ENCODE assay signal across 8 cellular contexts in genomic region chr7:41696323-41696916, GRCh38. TPM values are rescaled to one million over a fixed set of nuclear protein-coding genes. Genes with fewer than 3 reads are reported as not detected.
A peak's percentile ranks its signal among the peaks of the same experiment; 100 is the strongest.
DNase-seq lines count a peak whose midpoint lies in the region; ATAC-seq and TF ChIP-seq lines count a peak whose summit lies in the region.

No MANE protein-coding gene starts in this region.

- H3K4me3 ChIP-seq in epithelial cell of proximal tubule (ENCODE audit: low read depth, low read length) (peak overlapping the region; percentile 49), upper lobe of left lung (peak overlapping the region in 1 of 4 donors; percentile 18)

- intact Hi-C loops in CD4-positive, alpha-beta T cell (cut with DNase I, micrococcal nuclease), result loop anchor here in 1 of 2 experiments (5.0 kb wide), 2 partner anchors 1369 to 1464 kb away; no protein-coding TSS in a partner anchor

- peak; percentile 92 for TF ChIP-seq CTCF in epithelial cell of proximal tubule (conservative IDR thresholded peaks at IDR 0.05; ENCODE audit: low read depth, low read length)
- TF ChIP-seq CTCF in mesothelial cell of epicardium (IDR thresholded peaks at IDR 0.05; ENCODE audit: unreplicated experiment), result peak; percentile 84
- TF ChIP-seq CTCF in upper lobe of left lung (IDR thresholded peaks at IDR 0.05), result peak; percentile 23 to 60 (median 54)
- no peak for TF ChIP-seq CTCF in CD4-positive, alpha-beta T cell (IDR thresholded peaks at IDR 0.05)

- H3K36me3 Mint-ChIP-seq in mesothelial cell of epicardium, result peaks cover 8% of the 10 kb centered on the region
- no peaks in the 10 kb centered on the region for H3K36me3 Mint-ChIP-seq in CD4-positive, alpha-beta T cell (ENCODE audit: low read depth)

- 22 to 39% methylated on average over 15 of the region's 15 CpGs for WGBS in upper lobe of left lung, 2 donors

- H3K27ac ChIP-seq in upper lobe of left lung, result peak overlapping the region in 1 of 4 donors; percentile 41
- no peak overlapping the region for H3K27ac ChIP-seq in CD4-positive, alpha-beta T cell (ENCODE audit: low read depth, low read length)

- POLR2A ChIA-PET in CD4-positive, alpha-beta T cell (lab: Charles Lee), result no interaction called here

- DNase-seq in NCI-H510A (lab: John Stamatoyannopoulos, UW), result peak; percentile 0
- no peak for DNase-seq in NCI-H510A treated with DMSO at 0.1 percent for 48 hours (lab: John Stamatoyannopoulos, UW)
- peak; percentile 38 for DNase-seq in HPDE6-E6E7 (ENCODE audit: extremely low spot score)
- DNase-seq in SK-MEL-5 (ENCODE audit: low read depth, low spot score), result peak; percentile 86
- peak; percentile 87 for DNase-seq in epithelial cell of proximal tubule (ENCODE audit: low read depth)
- DNase-seq in mesothelial cell of epicardium (ENCODE audit: low spot score in 2 of 2, unreplicated experiment in 2 of 2), result peak; percentile 74 to 78
- DNase-seq in upper lobe of left lung, result peak in 1 of 2 donors; percentile 58
- no peak for DNase-seq in CD4-positive, alpha-beta T cell

- in situ Hi-C loops in SK-MEL-5 (cut with HindIII; ENCODE audit: low pct_unique_long_range_greater_than_20kb, low sequenced_read_pairs), result no loop called here

- peaks cover 4 to 11% (median 10%) of the 10 kb centered on the region in 4 donors for H3K4me1 ChIP-seq in upper lobe of left lung

- H3K9me3 ChIP-seq in upper lobe of left lung, result no peaks in the 10 kb centered on the region
- H3K9me3 ChIP-seq in CD4-positive, alpha-beta T cell (ENCODE audit: control insufficient read depth, low read length), result no peaks in the 10 kb centered on the region

- no peaks in the 10 kb centered on the region for H3K36me3 ChIP-seq in upper lobe of left lung

- no peak for TF ChIP-seq EP300 in upper lobe of left lung (IDR thresholded peaks at IDR 0.05)

- no peak for TF ChIP-seq POLR2A in upper lobe of left lung (IDR thresholded peaks at IDR 0.05)

- H3K27me3 ChIP-seq in upper lobe of left lung, result no peaks in the 10 kb centered on the region
- peaks cover 23% of the 10 kb centered on the region for H3K27me3 ChIP-seq in CD4-positive, alpha-beta T cell (ENCODE audit: control insufficient read depth, insufficient read depth, low read length)

- peak; percentile 51 to 87 for ATAC-seq in upper lobe of left lung (ENCODE audit: low FRiP score in 2 of 2)
- no peak for ATAC-seq in CD4-positive, alpha-beta T cell (ENCODE audit: poor library complexity)

- H3K27ac Mint-ChIP-seq in mesothelial cell of epicardium, result peak overlapping the region; percentile 86
- H3K27ac Mint-ChIP-seq in CD4-positive, alpha-beta T cell, result no peak overlapping the region

- H3K27me3 Mint-ChIP-seq in mesothelial cell of epicardium (ENCODE audit: low read depth), result no peaks in the 10 kb centered on the region
- H3K27me3 Mint-ChIP-seq in CD4-positive, alpha-beta T cell, result peaks cover 60% of the 10 kb centered on the region

- CTCF ChIA-PET in CD4-positive, alpha-beta T cell (lab: Charles Lee), result no interaction called here

- peak overlapping the region; percentile 75 for H3K4me3 Mint-ChIP-seq in mesothelial cell of epicardium
- no peak overlapping the region for H3K4me3 Mint-ChIP-seq in CD4-positive, alpha-beta T cell

- H3K4me1 Mint-ChIP-seq in mesothelial cell of epicardium, result peaks cover 90% of the 10 kb centered on the region
- H3K4me1 Mint-ChIP-seq in CD4-positive, alpha-beta T cell (ENCODE audit: low read depth), result peaks cover 4% of the 10 kb centered on the region

- no peaks in the 10 kb centered on the region for H3K9me3 Mint-ChIP-seq in mesothelial cell of epicardium
- no peaks in the 10 kb centered on the region for H3K9me3 Mint-ChIP-seq in CD4-positive, alpha-beta T cell

RNA-seq across cellular contexts. Expression of gene INHBA, which starts 6.5 kb away (rescaled TPM):
- 0.05 and 0.29 TPM in 2 replicates for total RNA-seq in SK-MEL-5 (2014; rRNA removed; shearing (Covaris generic))
- polyA plus RNA-seq in SK-MEL-5 (2015; cell fraction: cytosol; rRNA removed), result 0.04 and 0.23 TPM in 2 replicates
- polyA plus RNA-seq in SK-MEL-5 (2015; cell fraction: nucleus; rRNA removed), result 0.60 and 1.1 TPM in 2 replicates
- 5.9 and 8.9 TPM in 2 replicates for total RNA-seq in epithelial cell of proximal tubule
- 47.6 to 51.4 TPM (median 50.6 TPM) in 3 replicates for total RNA-seq in mesothelial cell of epicardium
- total RNA-seq in upper lobe of left lung, result 10 to 100 TPM in 4 of 6 donors, 1 to 10 TPM in 2; 2.1 to 76.5 (median 42.4) TPM
- total RNA-seq in CD4-positive, alpha-beta T cell, result not detected

Comparison
In these comparisons a context has a peak if more than half of its experiments do, and no peak if none do; other contexts are left out.
1. DNase-seq: peak in NCI-H510A (single experiment), HPDE6-E6E7 (single experiment), SK-MEL-5 (single experiment), epithelial cell of proximal tubule (single experiment) and mesothelial cell of epicardium (2 of 2); none in NCI-H510A treated with DMSO at 0.1 percent for 48 hours (single experiment) and CD4-positive, alpha-beta T cell (0 of 10).